Comparison of ENCODE assay signal across 1 cellular context in the genomic region with DNA sequence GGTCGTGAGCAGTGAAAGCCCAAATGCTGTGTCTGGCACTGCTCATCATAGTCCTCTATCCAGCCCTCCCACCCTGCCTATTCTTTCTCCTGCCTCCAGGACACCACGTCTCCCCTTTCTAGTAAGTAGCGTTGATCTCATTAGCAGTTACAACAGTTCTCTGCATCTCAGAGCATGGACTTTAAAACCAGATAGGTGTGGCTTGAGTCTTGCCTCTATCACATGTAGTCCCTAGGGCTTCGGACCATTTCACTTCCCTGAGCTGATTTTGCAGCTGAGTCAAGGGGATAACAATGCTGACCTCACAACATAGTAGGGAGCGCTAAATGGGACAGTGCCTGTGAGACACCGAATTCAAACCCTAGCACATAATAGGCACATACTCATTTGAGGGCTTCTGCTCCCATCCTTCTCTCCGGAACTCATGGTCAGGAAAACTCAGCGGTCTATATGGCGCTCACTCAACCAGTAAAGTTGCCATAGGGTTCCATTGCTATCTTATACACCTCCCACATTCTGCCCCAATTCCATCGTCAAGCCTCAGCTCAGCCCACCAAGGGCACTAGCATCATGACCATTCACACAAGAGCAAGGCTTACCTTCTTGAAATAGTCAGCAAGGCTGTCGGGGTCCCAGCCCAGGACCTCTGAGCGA.
TF ChIP-seq lines count a peak whose summit lies in the region.

No MANE protein-coding gene starts in this region.

TF ChIP-seq in GM12878, 131 proteins besides CTCF, POLR2A, EP300 and RAD21 (continued from another document):
- TF ChIP-seq MXI1 (IDR thresholded peaks at IDR 0.05; ENCODE audit: low read depth, low read length), result peak; percentile 54; the same call in 1 of the 2 replicates
- no peak for TF ChIP-seq FOXK2 (IDR thresholded peaks at IDR 0.05)
- peak; percentile 53; the same call in 1 of the 2 replicates for TF ChIP-seq PML (IDR thresholded peaks at IDR 0.05; ENCODE audit: low read length)
- TF ChIP-seq, protein P1, sequence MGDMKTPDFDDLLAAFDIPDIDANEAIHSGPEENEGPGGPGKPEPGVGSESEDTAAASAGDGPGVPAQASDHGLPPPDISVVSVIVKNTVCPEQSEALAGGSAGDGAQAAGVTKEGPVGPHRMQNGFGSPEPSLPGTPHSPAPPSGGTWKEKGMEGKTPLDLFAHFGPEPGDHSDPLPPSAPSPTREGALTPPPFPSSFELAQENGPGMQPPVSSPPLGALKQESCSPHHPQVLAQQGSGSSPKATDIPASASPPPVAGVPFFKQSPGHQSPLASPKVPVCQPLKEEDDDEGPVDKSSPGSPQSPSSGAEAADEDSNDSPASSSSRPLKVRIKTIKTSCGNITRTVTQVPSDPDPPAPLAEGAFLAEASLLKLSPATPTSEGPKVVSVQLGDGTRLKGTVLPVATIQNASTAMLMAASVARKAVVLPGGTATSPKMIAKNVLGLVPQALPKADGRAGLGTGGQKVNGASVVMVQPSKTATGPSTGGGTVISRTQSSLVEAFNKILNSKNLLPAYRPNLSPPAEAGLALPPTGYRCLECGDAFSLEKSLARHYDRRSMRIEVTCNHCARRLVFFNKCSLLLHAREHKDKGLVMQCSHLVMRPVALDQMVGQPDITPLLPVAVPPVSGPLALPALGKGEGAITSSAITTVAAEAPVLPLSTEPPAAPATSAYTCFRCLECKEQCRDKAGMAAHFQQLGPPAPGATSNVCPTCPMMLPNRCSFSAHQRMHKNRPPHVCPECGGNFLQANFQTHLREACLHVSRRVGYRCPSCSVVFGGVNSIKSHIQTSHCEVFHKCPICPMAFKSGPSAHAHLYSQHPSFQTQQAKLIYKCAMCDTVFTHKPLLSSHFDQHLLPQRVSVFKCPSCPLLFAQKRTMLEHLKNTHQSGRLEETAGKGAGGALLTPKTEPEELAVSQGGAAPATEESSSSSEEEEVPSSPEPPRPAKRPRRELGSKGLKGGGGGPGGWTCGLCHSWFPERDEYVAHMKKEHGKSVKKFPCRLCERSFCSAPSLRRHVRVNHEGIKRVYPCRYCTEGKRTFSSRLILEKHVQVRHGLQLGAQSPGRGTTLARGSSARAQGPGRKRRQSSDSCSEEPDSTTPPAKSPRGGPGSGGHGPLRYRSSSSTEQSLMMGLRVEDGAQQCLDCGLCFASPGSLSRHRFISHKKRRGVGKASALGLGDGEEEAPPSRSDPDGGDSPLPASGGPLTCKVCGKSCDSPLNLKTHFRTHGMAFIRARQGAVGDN (IDR thresholded peaks at IDR 0.05), result peak; percentile 54; the same call in 1 of the 2 replicates
